In genomic region chr7:136030867-136031318, GRCh38 we compare ENCODE assay signal across 11 cellular contexts. TPM values are rescaled to one million over a fixed set of nuclear protein-coding genes. Genes with fewer than 3 reads are reported as not detected.
DNase-seq lines count a peak whose midpoint lies in the region; ATAC-seq, FAIRE-seq and TF ChIP-seq lines count a peak whose summit lies in the region.
"Had no signal": no experiment of that assay in that cellular context is flagged by ENCODE, and none has a peak within 500 bp of the region (broad histone marks: within the 10 kb centered on the region; RNA-seq: fewer than 3 reads in every experiment).

No MANE protein-coding gene starts in this region.

- H3K4me1 Mint-ChIP-seq in naive thymus-derived CD4-positive, alpha-beta T cell, result peaks cover 0 to 6% (median 0%) of the 10 kb centered on the region in 7 donors

- peaks cover 10 to 19% of the 10 kb centered on the region in 2 donors for H3K36me3 Mint-ChIP-seq in activated naive CD4-positive, alpha-beta T cell treated with anti-CD3 and anti-CD28 coated beads, Interleukin-2, amount 50 U/mL, for 72 hours
- H3K36me3 Mint-ChIP-seq in naive thymus-derived CD4-positive, alpha-beta T cell, result peaks cover 0 to 10% (median 5%) of the 10 kb centered on the region in 5 donors

- ATAC-seq in GM18519 (IDR thresholded peaks at IDR 0.05; ENCODE audit: low FRiP score, unreplicated experiment), result peak; percentile 83
- peak; percentile 81 for ATAC-seq in HG03066 (IDR thresholded peaks at IDR 0.05; ENCODE audit: low read depth, unreplicated experiment)
- ATAC-seq in activated naive CD4-positive, alpha-beta T cell treated with anti-CD3 and anti-CD28 coated beads, Interleukin-2, amount 50 U/mL, for 72 hours, result peak; percentile 90 to 92
- no peak for ATAC-seq in naive thymus-derived CD4-positive, alpha-beta T cell

- intact Hi-C loops in naive thymus-derived CD4-positive, alpha-beta T cell (cut with micrococcal nuclease), result no loop called here

- no peaks in the 10 kb centered on the region for H3K27me3 ChIP-seq in naive thymus-derived CD4-positive, alpha-beta T cell (ENCODE audit: control insufficient read depth in 2 of 2, insufficient read depth in 2 of 2, low read length in 2 of 2)
- H3K27me3 ChIP-seq: tibial artery had no signal

- no peaks in the 10 kb centered on the region for H3K4me1 ChIP-seq in naive thymus-derived CD4-positive, alpha-beta T cell (ENCODE audit: control insufficient read depth in 2 of 2, insufficient read depth in 2 of 2, low read length in 2 of 2)
- H3K4me1 ChIP-seq: tibial artery had no signal

- H3K9me3 Mint-ChIP-seq in activated naive CD4-positive, alpha-beta T cell treated with anti-CD3 and anti-CD28 coated beads, Interleukin-2, amount 50 U/mL, for 72 hours, result peaks cover 0 to 17% of the 10 kb centered on the region in 2 donors
- H3K9me3 Mint-ChIP-seq in naive thymus-derived CD4-positive, alpha-beta T cell, result peaks cover 0 to 3% (median 0%) of the 10 kb centered on the region in 11 donors
- H3K9me3 Mint-ChIP-seq: memory B cell had no signal

- FAIRE-seq in H54 (lab: Jason Lieb, UNC), result no peak

- TF ChIP-seq POLR2A in H54 (IDR thresholded peaks at IDR 0.05; ENCODE audit: low read depth, low read length), result no peak

- H3K9me3 ChIP-seq in naive thymus-derived CD4-positive, alpha-beta T cell (ENCODE audit: control insufficient read depth in 2 of 3, low read length in 3 of 3), result no peaks in the 10 kb centered on the region
- H3K9me3 ChIP-seq: tibial artery had no signal

- no peak overlapping the region for H3K4me3 Mint-ChIP-seq in naive thymus-derived CD4-positive, alpha-beta T cell
- H3K4me3 Mint-ChIP-seq: memory B cell had no signal

- H3K27me3 Mint-ChIP-seq in naive thymus-derived CD4-positive, alpha-beta T cell, result peaks cover 0 to 4% (median 0%) of the 10 kb centered on the region in 5 donors
- H3K27me3 Mint-ChIP-seq: memory B cell had no signal

- H3K27ac Mint-ChIP-seq in activated naive CD4-positive, alpha-beta T cell treated with anti-CD3 and anti-CD28 coated beads, Interleukin-2, amount 50 U/mL, for 72 hours, result peak overlapping the region; percentile 10 to 84
- no peak overlapping the region for H3K27ac Mint-ChIP-seq in naive thymus-derived CD4-positive, alpha-beta T cell
- H3K27ac Mint-ChIP-seq: memory B cell had no signal

- DNase-seq in GM20000 (ENCODE audit: low spot score) (peak; percentile 15), NCI-H1105 (lab: John Stamatoyannopoulos, UW) (no peak), H54 (ENCODE audit: insufficient read length, low spot score) (no peak), NCI-H2171 treated with DMSO at 0.1 percent for 48 hours (lab: John Stamatoyannopoulos, UW) (no peak)
- DNase-seq in activated naive CD4-positive, alpha-beta T cell treated with anti-CD3 and anti-CD28 coated beads, Interleukin-2, amount 50 U/mL, for 72 hours (ENCODE audit: low spot score in 2 of 2), result peak in 1 of 2 donors; percentile 31
- DNase-seq in naive thymus-derived CD4-positive, alpha-beta T cell, result no peak
- DNase-seq: NCI-H226, tibial artery had no signal

- no peak overlapping the region for H3K4me3 ChIP-seq in naive thymus-derived CD4-positive, alpha-beta T cell (ENCODE audit: low read length)
- H3K4me3 ChIP-seq: tibial artery had no signal

- no peaks in the 10 kb centered on the region for H3K36me3 ChIP-seq in naive thymus-derived CD4-positive, alpha-beta T cell (ENCODE audit: control insufficient read depth in 2 of 3, insufficient read depth in 3 of 3, low read length in 3 of 3)
- H3K36me3 ChIP-seq: tibial artery had no signal

- CTCF ChIA-PET in naive thymus-derived CD4-positive, alpha-beta T cell (lab: Charles Lee), result no interaction called here

- no peak overlapping the region for H3K27ac ChIP-seq in naive thymus-derived CD4-positive, alpha-beta T cell (ENCODE audit: low read depth, low read length)
- H3K27ac ChIP-seq: tibial artery had no signal

- no peak for TF ChIP-seq CTCF in GM20000 (IDR thresholded peaks at IDR 0.05; ENCODE audit: extremely low read depth, missing control alignments)

- POLR2A ChIA-PET in naive thymus-derived CD4-positive, alpha-beta T cell (lab: Charles Lee), result no interaction called here

RNA-seq across cellular contexts. Expression of gene MTPN, which starts 53.7 kb away (rescaled TPM):
- total RNA-seq in activated naive CD4-positive, alpha-beta T cell treated with anti-CD3 and anti-CD28 coated beads, Interleukin-2, amount 50 U/mL, for 72 hours, result 100 to 1,000 TPM; 117 to 125 TPM
- 100 to 1,000 TPM in 2 of 5 experiments, 10 to 100 TPM in 3; 69.7 to 117 (median 80.7) TPM for total RNA-seq in naive thymus-derived CD4-positive, alpha-beta T cell
- polyA plus RNA-seq in naive thymus-derived CD4-positive, alpha-beta T cell, result 10 to 100 TPM; 49.9 to 82.9 TPM

Comparison
In these comparisons a context has a peak if more than half of its experiments do, and no peak if none do; other contexts are left out.
1. H3K27ac Mint-ChIP-seq: peak in activated naive CD4-positive, alpha-beta T cell treated with anti-CD3 and anti-CD28 coated beads, Interleukin-2, amount 50 U/mL, for 72 hours (2 of 2); none in naive thymus-derived CD4-positive, alpha-beta T cell (0 of 9).